Comparison of ENCODE assay signal across 32 cellular contexts in genomic region chr14:57277062-57277461, GRCh38.
"Had no signal": no experiment of that assay in that cellular context is flagged by ENCODE, and none has a peak within 500 bp of the region (broad histone marks: within the 10 kb centered on the region; RNA-seq: fewer than 3 reads in every experiment).

No MANE protein-coding gene starts in this region.

- H3K9me3 ChIP-seq: adrenal gland, body of pancreas, breast epithelium had no signal

- H3K4me3 ChIP-seq: adrenal gland, body of pancreas, breast epithelium had no signal

- H3K27me3 ChIP-seq: adrenal gland, body of pancreas, brain microvascular endothelial cell, breast epithelium had no signal

- ATAC-seq: activated CD8-positive, alpha-beta T cell treated with anti-CD3 and anti-CD28 coated beads for 36 hours; activated naive CD4-positive, alpha-beta T cell treated with anti-CD3 and anti-CD28 coated beads, Interleukin-2, amount 50 U/mL, for 72 hours; activated T-cell treated with anti-CD3 and anti-CD28 coated beads, Interleukin-2, amount 50 U/mL, for 4 hours; activated T-cell treated with anti-CD3 and anti-CD28 coated beads, Interleukin-2, amount 50 U/mL, for 72 hours; activated T-helper 17 cell treated with anti-CD3 and anti-CD28 coated beads, Interleukin-2, amount 50 U/mL, for 72 hours; body of pancreas had no signal

- FAIRE-seq: TTC549 had no signal

- DNase-seq: activated B cell treated with CpG ODN at 0.5 μM for 24 hours; activated CD4-positive, alpha-beta memory T cell treated with anti-CD3 and anti-CD28 coated beads for 36 hours; activated CD4-positive, alpha-beta T cell treated with anti-CD3 and anti-CD28 coated beads for 4 hours; activated CD4-positive, alpha-beta T cell treated with anti-CD3 and anti-CD28 coated beads, Interleukin-2, amount 10 ng/mL, durations not matched to agents 24 days and 14 days; activated CD4-positive, alpha-beta T cell treated with anti-CD3 and anti-CD28 coated beads, Interleukin-2, amount 50 U/mL, for 1 hour; activated CD4-positive, alpha-beta T cell treated with anti-CD3 and anti-CD28 coated beads, Interleukin-2, amount 50 U/mL, for 4 hours; activated CD4-positive, CD25-positive, alpha-beta regulatory T cell treated with anti-CD3 and anti-CD28 coated beads, Interleukin-2, amount 50 U/mL, for 72 hours; activated CD8-positive, alpha-beta memory T cell treated with anti-CD3 and anti-CD28 coated beads, Interleukin-2, amount 50 U/mL, for 4 hours; activated CD8-positive, alpha-beta T cell treated with anti-CD3 and anti-CD28 coated beads for 36 hours; activated effector memory CD4-positive, alpha-beta T cell treated with anti-CD3 and anti-CD28 coated beads, Interleukin-2, amount 50 U/mL, for 16 hours; activated gamma-delta T cell treated with Interleukin-2 at 50 U/mL for 16 hours; activated naive CD4-positive, alpha-beta T cell; activated naive CD4-positive, alpha-beta T cell treated with anti-CD3 and anti-CD28 coated beads for 36 hours; activated naive CD4-positive, alpha-beta T cell treated with anti-CD3 and anti-CD28 coated beads, Interleukin-2, amount 50 U/mL, for 16 hours; activated naive CD8-positive, alpha-beta T cell treated with anti-CD3 and anti-CD28 coated beads for 36 hours; activated T-cell treated with anti-CD3 and anti-CD28 coated beads for 4 hours; activated T-cell treated with anti-CD3 and anti-CD28 coated beads, Interleukin-2, amount 50 U/mL, for 1 hour; activated T-cell treated with anti-CD3 and anti-CD28 coated beads, Interleukin-2, amount 50 U/mL, for 4 hours; activated T-cell treated with anti-CD3 and anti-CD28 coated beads, Interleukin-2, amount 50 U/mL, for 72 hours; adrenal gland; amniotic stem cell; aorta; body of pancreas; brain microvascular endothelial cell; central memory CD4-positive, alpha-beta T cell; T-helper 2 cell; T-helper 9 cell had no signal

- H3K36me3 ChIP-seq: breast epithelium had no signal

- H3K4me1 ChIP-seq: breast epithelium had no signal

- H3K27ac ChIP-seq: adrenal gland, body of pancreas, brain microvascular endothelial cell, breast epithelium, VCaP had no signal
